In genomic region chr12:42819801-42820200, GRCh38 we compare ENCODE assay signal across 28 cellular contexts.
DNase-seq lines count a peak whose midpoint lies in the region; FAIRE-seq and TF ChIP-seq lines count a peak whose summit lies in the region.
"Had no signal": no experiment of that assay in that cellular context is flagged by ENCODE, and none has a peak within 500 bp of the region (broad histone marks: within the 10 kb centered on the region; RNA-seq: fewer than 3 reads in every experiment).

No MANE protein-coding gene starts in this region.

- no peak overlapping the region for H2BK5ac ChIP-seq in mesenchymal stem cell (ENCODE audit: low read depth, low read length, poor library complexity, severe bottlenecking)

- no peak for TF ChIP-seq POLR2A in prostate gland (IDR thresholded peaks at IDR 0.05)

- H3K27me3 Mint-ChIP-seq in astrocyte (ENCODE audit: low read depth, unreplicated experiment) (no peaks in the 10 kb centered on the region), osteocyte (ENCODE audit: unreplicated experiment) (no peaks in the 10 kb centered on the region)
- H3K27me3 Mint-ChIP-seq: CD4-positive, alpha-beta T cell had no signal

- no peak overlapping the region for H3K9ac ChIP-seq in GM23248
- H3K9ac ChIP-seq in astrocyte (ENCODE audit: low read length): no peak overlapping the region
- H3K9ac ChIP-seq in mesenchymal stem cell (ENCODE audit: low read length): no peak overlapping the region
- H3K9ac ChIP-seq: BLaER1 treated with 17β-estradiol and CSF1 and Interleukin-3, amounts not matched to agents 10 nM and 100 nM had no signal

- H3K79me2 ChIP-seq in GM23248 (ENCODE audit: insufficient read depth) (no peaks in the 10 kb centered on the region), astrocyte (ENCODE audit: insufficient read depth, low read length) (no peaks in the 10 kb centered on the region)

- no peaks in the 10 kb centered on the region for H3K9me3 Mint-ChIP-seq in astrocyte (ENCODE audit: unreplicated experiment)
- H3K9me3 Mint-ChIP-seq in osteocyte (ENCODE audit: unreplicated experiment): peaks cover 12% of the 10 kb centered on the region
- H3K9me3 Mint-ChIP-seq: HFFc6 had no signal

- TF ChIP-seq CTCF in astrocyte (IDR thresholded peaks at IDR 0.05; ENCODE audit: insufficient read depth, low read depth, low read length): no peak
- no peak for TF ChIP-seq CTCF in prostate gland (IDR thresholded peaks at IDR 0.05)
- TF ChIP-seq CTCF in osteocyte (IDR thresholded peaks at IDR 0.05): no peak

- H3K9me2 ChIP-seq in GM23248 (ENCODE audit: insufficient read depth): no peaks in the 10 kb centered on the region

- H3K18ac ChIP-seq in mesenchymal stem cell (ENCODE audit: low read depth in 1 of 2, low read length in 2 of 2): no peak overlapping the region

- H3K27ac ChIP-seq in GM23248 (no peak overlapping the region), astrocyte (ENCODE audit: low read depth, low read length) (no peak overlapping the region), prostate gland (no peak overlapping the region), mesenchymal stem cell (ENCODE audit: low read length, poor library complexity, severe bottlenecking) (no peak overlapping the region)
- H3K27ac ChIP-seq: BLaER1 treated with 17β-estradiol and CSF1 and Interleukin-3, amounts not matched to agents 10 nM and 100 nM; SJSA1 had no signal

- H3K27ac Mint-ChIP-seq in astrocyte (ENCODE audit: unreplicated experiment): peak overlapping the region; percentile 60
- H3K27ac Mint-ChIP-seq in osteocyte (ENCODE audit: unreplicated experiment): no peak overlapping the region
- H3K27ac Mint-ChIP-seq: CD4-positive, alpha-beta T cell; HFFc6 had no signal

- WGBS in GM23248 (ENCODE audit: low coverage in 1 of 2, low lambda C conversion rate in 2 of 2, missing lambda C conversion rate in 2 of 2), 2 experiments: 38% methylated on average over 5 of the region's 5 CpGs
- 32% methylated on average over 5 of the region's 5 CpGs for WGBS in prostate gland
- 68% methylated on average over 5 of the region's 5 CpGs for WGBS in mesenchymal stem cell

- H3K79me1 ChIP-seq in mesenchymal stem cell (replicated peaks; ENCODE audit: low read length, poor library complexity, severe bottlenecking): no peaks in the 10 kb centered on the region

- no peaks in the 10 kb centered on the region for H3K36me3 ChIP-seq in GM23248 (ENCODE audit: low read depth)
- no peaks in the 10 kb centered on the region for H3K36me3 ChIP-seq in astrocyte (ENCODE audit: insufficient read depth, low read length)
- no peaks in the 10 kb centered on the region for H3K36me3 ChIP-seq in prostate gland
- no peaks in the 10 kb centered on the region for H3K36me3 ChIP-seq in mesenchymal stem cell (ENCODE audit: control insufficient read depth in 1 of 2, insufficient read depth in 2 of 2, low read depth in 1 of 2, low read length in 2 of 2)
- H3K36me3 ChIP-seq: BLaER1 treated with 17β-estradiol and CSF1 and Interleukin-3, amounts not matched to agents 10 nM and 100 nM; SJSA1 had no signal

- no peak overlapping the region for H3K14ac ChIP-seq in mesenchymal stem cell (ENCODE audit: low read length in 2 of 2)

- no peak overlapping the region for H2BK120ac ChIP-seq in mesenchymal stem cell (ENCODE audit: low read depth, low read length)

- intact Hi-C loops in prostate gland (cut with DNase I): no loop called here

- no peaks in the 10 kb centered on the region for H3K36me3 Mint-ChIP-seq in astrocyte (ENCODE audit: low read depth, unreplicated experiment)
- H3K36me3 Mint-ChIP-seq in osteocyte (ENCODE audit: unreplicated experiment): no peaks in the 10 kb centered on the region

- no peak overlapping the region for H2AK5ac ChIP-seq in mesenchymal stem cell (ENCODE audit: low read length, severe bottlenecking)

- H3F3A ChIP-seq in GM23248 (ENCODE audit: insufficient read depth): no peaks in the 10 kb centered on the region

- no peak overlapping the region for H4K8ac ChIP-seq in mesenchymal stem cell (ENCODE audit: low read length)

- DNase-seq in AG08395 (ENCODE audit: low spot score): peak; percentile 11
- peak; percentile 58 for DNase-seq in GM23248
- peak; percentile 19 for DNase-seq in astrocyte (ENCODE audit: low read depth)
- DNase-seq in prostate gland (ENCODE audit: low spot score): peak; percentile 13
- no peak for DNase-seq in osteocyte (ENCODE audit: extremely low spot score, unreplicated experiment)
- no peak for DNase-seq in NCI-H2029 (lab: John Stamatoyannopoulos, UW)
- no peak for DNase-seq in mesenchymal stem cell
- DNase-seq in COLO668 (lab: John Stamatoyannopoulos, UW; ENCODE audit: unreplicated experiment): no peak
- DNase-seq: 8988T; AML-193; CD4-positive, alpha-beta T cell; COR-L47; DMS53; GF-D8; H7; HFFc6; Karpas-422; MV-4-11; NCI-H2029 treated with DMSO at 0.1 percent for 48 hours; NCI-H446 treated with DMSO at 0.1 percent for 48 hours; NCI-H526; Right ventricle myocardium superior; RPMI8226 had no signal

- H2AFZ ChIP-seq in GM23248 (no peak overlapping the region), astrocyte (ENCODE audit: low read depth, low read length) (no peak overlapping the region), mesenchymal stem cell (ENCODE audit: low read depth, low read length) (no peak overlapping the region)

- no peak overlapping the region for H3K4me3 Mint-ChIP-seq in astrocyte (ENCODE audit: unreplicated experiment)
- no peak overlapping the region for H3K4me3 Mint-ChIP-seq in osteocyte (ENCODE audit: unreplicated experiment)
- H3K4me3 Mint-ChIP-seq: CD4-positive, alpha-beta T cell; HFFc6 had no signal

- H3K4me1 Mint-ChIP-seq in astrocyte (ENCODE audit: low read depth, unreplicated experiment) (no peaks in the 10 kb centered on the region), osteocyte (ENCODE audit: unreplicated experiment) (peaks cover 2% of the 10 kb centered on the region)

- no peak overlapping the region for H4K91ac ChIP-seq in mesenchymal stem cell (ENCODE audit: low read length)

- FAIRE-seq in astrocyte (lab: Jason Lieb, UNC): no peak
- FAIRE-seq: GM12891, GM19239, HepG2 had no signal

- H3K9me3 ChIP-seq in GM23248 (ENCODE audit: low read depth): no peaks in the 10 kb centered on the region
- no peaks in the 10 kb centered on the region for H3K9me3 ChIP-seq in astrocyte (ENCODE audit: insufficient read depth, low read depth, low read length)
- H3K9me3 ChIP-seq in prostate gland: no peaks in the 10 kb centered on the region
- peaks cover 3% of the 10 kb centered on the region for H3K9me3 ChIP-seq in mesenchymal stem cell (ENCODE audit: control insufficient read depth, low read length)
- H3K9me3 ChIP-seq: BLaER1 treated with 17β-estradiol and CSF1 and Interleukin-3, amounts not matched to agents 10 nM and 100 nM; SJSA1 had no signal

- no peak overlapping the region for H2BK12ac ChIP-seq in mesenchymal stem cell (ENCODE audit: low read length in 2 of 2)

- H3K4ac ChIP-seq in mesenchymal stem cell (ENCODE audit: low read depth in 1 of 2, low read length in 2 of 2): no peak overlapping the region

- H3K4me2 ChIP-seq in GM23248 (ENCODE audit: unreplicated experiment) (no peak overlapping the region), astrocyte (ENCODE audit: low read length) (no peak overlapping the region), mesenchymal stem cell (ENCODE audit: low read length, poor library complexity, severe bottlenecking) (no peak overlapping the region)
- H3K4me2 ChIP-seq: BLaER1 treated with 17β-estradiol and CSF1 and Interleukin-3, amounts not matched to agents 10 nM and 100 nM had no signal

- H4K20me1 ChIP-seq in GM23248 (ENCODE audit: insufficient read depth): no peaks in the 10 kb centered on the region
- H4K20me1 ChIP-seq in astrocyte (ENCODE audit: insufficient read depth, low read length): no peaks in the 10 kb centered on the region
- H4K20me1 ChIP-seq: BLaER1 treated with 17β-estradiol and CSF1 and Interleukin-3, amounts not matched to agents 10 nM and 100 nM had no signal

- H3K23ac ChIP-seq in mesenchymal stem cell (ENCODE audit: low read length in 2 of 2): no peak overlapping the region

- H3K4me1 ChIP-seq in GM23248 (ENCODE audit: insufficient read depth) (no peaks in the 10 kb centered on the region), astrocyte (ENCODE audit: insufficient read depth, low read length) (no peaks in the 10 kb centered on the region), prostate gland (replicated peaks) (no peaks in the 10 kb centered on the region), mesenchymal stem cell (ENCODE audit: control insufficient read depth, insufficient read depth, low read depth, low read length) (no peaks in the 10 kb centered on the region)
- H3K4me1 ChIP-seq: BLaER1 treated with 17β-estradiol and CSF1 and Interleukin-3, amounts not matched to agents 10 nM and 100 nM; SJSA1 had no signal

- H3K4me3 ChIP-seq in GM23248 (no peak overlapping the region), astrocyte (ENCODE audit: insufficient read depth, low read depth, low read length) (no peak overlapping the region), prostate gland (no peak overlapping the region), mesenchymal stem cell (ENCODE audit: insufficient read depth in 1 of 2, low read depth in 1 of 2, low read length in 2 of 2) (no peak overlapping the region)
- H3K4me3 ChIP-seq: BLaER1 treated with 17β-estradiol and CSF1 and Interleukin-3, amounts not matched to agents 10 nM and 100 nM; SJSA1 had no signal

- no peaks in the 10 kb centered on the region for H3K27me3 ChIP-seq in GM23248 (replicated peaks; ENCODE audit: insufficient read depth)
- H3K27me3 ChIP-seq in astrocyte (ENCODE audit: insufficient read depth, low read length): no peaks in the 10 kb centered on the region
- no peaks in the 10 kb centered on the region for H3K27me3 ChIP-seq in prostate gland (replicated peaks; ENCODE audit: insufficient read depth)
- no peaks in the 10 kb centered on the region for H3K27me3 ChIP-seq in mesenchymal stem cell (ENCODE audit: control insufficient read depth in 1 of 2, insufficient read depth in 1 of 2, low read length in 2 of 2)
- H3K27me3 ChIP-seq: BLaER1 treated with 17β-estradiol and CSF1 and Interleukin-3, amounts not matched to agents 10 nM and 100 nM; SJSA1 had no signal

- H2BK15ac ChIP-seq in mesenchymal stem cell (ENCODE audit: low read depth, poor library complexity, severe bottlenecking): no peak overlapping the region

- in situ Hi-C loops in GM23248 (cut with MboI): no loop called here

Comparison
In these comparisons a context has a peak if more than half of its experiments do, and no peak if none do; other contexts are left out.
1. DNase-seq: peak in AG08395 (single experiment), GM23248 (single experiment), astrocyte (single experiment) and prostate gland (single experiment); none in osteocyte (single experiment), NCI-H2029 (single experiment), mesenchymal stem cell (single experiment) and COLO668 (single experiment).